Comparison of ENCODE assay signal across 8 cellular contexts in genomic region chr2:126956773-126957172, GRCh38. TPM values are rescaled to one million over a fixed set of nuclear protein-coding genes. Genes with fewer than 3 reads are reported as not detected.
"Had no signal": no experiment of that assay in that cellular context is flagged by ENCODE, and none has a peak within 500 bp of the region (broad histone marks: within the 10 kb centered on the region; RNA-seq: fewer than 3 reads in every experiment).

No MANE protein-coding gene starts in this region.

RNA-seq across cellular contexts. Expression of gene TEX51, which starts 58.1 kb away (rescaled TPM):
- total RNA-seq: LHCN-M2, MCF 10A, NCI-H460, PC-3, Peyer's patch, Right ventricle myocardium superior, SJSA1 had no signal
- polyA plus RNA-seq: SK-N-SH had no signal
